Comparison of ENCODE assay signal across 11 cellular contexts in the genomic region with DNA sequence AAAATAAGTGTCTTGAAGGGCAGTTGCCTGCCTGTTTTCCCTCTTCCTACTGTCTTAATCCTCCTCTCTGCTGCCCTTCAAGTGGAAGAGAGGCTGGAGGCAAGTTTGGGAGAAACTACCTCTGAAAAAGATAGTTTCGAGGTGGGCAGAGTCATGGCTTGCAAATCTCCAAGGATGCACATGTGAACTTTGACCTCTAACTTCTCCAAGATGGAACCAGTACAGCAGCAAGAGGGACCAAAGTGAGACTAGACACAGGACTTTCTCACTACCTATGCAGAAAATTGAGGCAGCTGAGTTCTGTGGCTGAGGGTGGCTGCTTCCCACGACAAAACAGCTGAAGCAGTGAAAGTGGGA. TPM values are rescaled to one million over a fixed set of nuclear protein-coding genes. Genes with fewer than 3 reads are reported as not detected.
DNase-seq lines count a peak whose midpoint lies in the region; ATAC-seq and TF ChIP-seq lines count a peak whose summit lies in the region.
"Had no signal": no experiment of that assay in that cellular context is flagged by ENCODE, and none has a peak within 500 bp of the region (broad histone marks: within the 10 kb centered on the region; RNA-seq: fewer than 3 reads in every experiment).

No MANE protein-coding gene starts in this region.

- POLR2A ChIA-PET in activated CD8-positive, alpha-beta T cell treated with anti-CD3 and anti-CD28 coated beads, Interleukin-2, amount 10 ng/mL, durations not matched to agents 7 days and 5 days (lab: Charles Lee) = interaction anchor here (1.0 to 1.4 kb wide), 3 partner anchors 13 to 70 kb away, joined by 3 to 6 read pairs (median 4); a partner anchor contains a TSS

- H3K27ac Mint-ChIP-seq in activated naive CD4-positive, alpha-beta T cell treated with anti-CD3 and anti-CD28 coated beads for 36 hours = no peak overlapping the region
- H3K27ac Mint-ChIP-seq in activated CD8-positive, alpha-beta T cell treated with anti-CD3 and anti-CD28 coated beads, Interleukin-2, amount 10 ng/mL, durations not matched to agents 7 days and 5 days = no peak overlapping the region
- H3K27ac Mint-ChIP-seq in neural progenitor cell = no peak overlapping the region

- TF ChIP-seq CTCF in neural progenitor cell (IDR thresholded peaks at IDR 0.05) = no peak

- H3K36me3 Mint-ChIP-seq in activated naive CD4-positive, alpha-beta T cell treated with anti-CD3 and anti-CD28 coated beads for 36 hours (ENCODE audit: low read depth) = no peaks in the 10 kb centered on the region
- no peaks in the 10 kb centered on the region for H3K36me3 Mint-ChIP-seq in activated CD8-positive, alpha-beta T cell treated with anti-CD3 and anti-CD28 coated beads, Interleukin-2, amount 10 ng/mL, durations not matched to agents 7 days and 5 days (ENCODE audit: low read depth)
- no peaks in the 10 kb centered on the region for H3K36me3 Mint-ChIP-seq in neural progenitor cell

- ATAC-seq in activated CD8-positive, alpha-beta T cell treated with anti-CD3 and anti-CD28 coated beads, Interleukin-2, amount 10 ng/mL, durations not matched to agents 7 days and 5 days = no peak
- ATAC-seq in HG03159 (IDR thresholded peaks at IDR 0.05; ENCODE audit: unreplicated experiment) (no peak), esophagus mucosa (no peak)

- no peak overlapping the region for H3K4me2 ChIP-seq in neural progenitor cell

- H3K9ac ChIP-seq in neural progenitor cell = no peak overlapping the region

- H2AFZ ChIP-seq in neural progenitor cell (replicated peaks) = no peak overlapping the region

- intact Hi-C loops in activated naive CD4-positive, alpha-beta T cell treated with anti-CD3 and anti-CD28 coated beads for 36 hours (cut with micrococcal nuclease) = loop anchor here (1.0 to 5.0 kb wide), 8 partner anchors 27 to 345 kb away; a partner anchor contains a TSS

- CTCF ChIA-PET in activated naive CD4-positive, alpha-beta T cell treated with anti-CD3 and anti-CD28 coated beads for 36 hours (lab: Charles Lee) = interaction anchor here (0.6 to 2.7 kb wide), 18 partner anchors 9 to 233 kb away, joined by 3 to 13 read pairs (median 4); a partner anchor contains a TSS
- CTCF ChIA-PET in activated CD8-positive, alpha-beta T cell treated with anti-CD3 and anti-CD28 coated beads, Interleukin-2, amount 10 ng/mL, durations not matched to agents 7 days and 5 days (lab: Charles Lee) = interaction anchor here (0.7 to 7.2 kb wide), 26 partner anchors 14 to 250 kb away, joined by 3 to 72 read pairs (median 6); a partner anchor contains a TSS

- H3F3A ChIP-seq in neural progenitor cell (ENCODE audit: low read depth) = peaks cover 36% of the 10 kb centered on the region

- H3K9me3 ChIP-seq in neural progenitor cell (ENCODE audit: low read depth) = no peaks in the 10 kb centered on the region

- H3K36me3 ChIP-seq in neural progenitor cell = no peaks in the 10 kb centered on the region

- H3K4me3 Mint-ChIP-seq in activated naive CD4-positive, alpha-beta T cell treated with anti-CD3 and anti-CD28 coated beads for 36 hours = peak overlapping the region; percentile 53
- H3K4me3 Mint-ChIP-seq in activated CD8-positive, alpha-beta T cell treated with anti-CD3 and anti-CD28 coated beads, Interleukin-2, amount 10 ng/mL, durations not matched to agents 7 days and 5 days = peak overlapping the region; percentile 46
- peak overlapping the region; percentile 55 for H3K4me3 Mint-ChIP-seq in neural progenitor cell

- DNase-seq in activated naive CD4-positive, alpha-beta T cell treated with anti-CD3 and anti-CD28 coated beads for 36 hours = no peak
- DNase-seq in activated naive CD4-positive, alpha-beta T cell treated with anti-CD3 and anti-CD28 coated beads, Interleukin-2, amount 50 U/mL, for 16 hours = no peak
- no peak for DNase-seq in activated CD8-positive, alpha-beta T cell treated with anti-CD3 and anti-CD28 coated beads, Interleukin-2, amount 10 ng/mL, durations not matched to agents 7 days and 5 days
- DNase-seq in neural progenitor cell (ENCODE audit: low spot score) = no peak

- H4K20me1 ChIP-seq in neural progenitor cell (ENCODE audit: low read depth) = peaks cover 34% of the 10 kb centered on the region

- H3K4me3 ChIP-seq in neural progenitor cell = no peak overlapping the region

- H3K4me1 Mint-ChIP-seq in activated naive CD4-positive, alpha-beta T cell treated with anti-CD3 and anti-CD28 coated beads for 36 hours (ENCODE audit: low read depth) = peaks cover 48% of the 10 kb centered on the region
- peaks cover 52% of the 10 kb centered on the region for H3K4me1 Mint-ChIP-seq in activated CD8-positive, alpha-beta T cell treated with anti-CD3 and anti-CD28 coated beads, Interleukin-2, amount 10 ng/mL, durations not matched to agents 7 days and 5 days (ENCODE audit: low read depth)
- H3K4me1 Mint-ChIP-seq in neural progenitor cell = peaks cover 31% of the 10 kb centered on the region

- H3K27me3 ChIP-seq in neural progenitor cell = peaks cover 84% of the 10 kb centered on the region

- peaks cover 22% of the 10 kb centered on the region for H3K27me3 Mint-ChIP-seq in activated naive CD4-positive, alpha-beta T cell treated with anti-CD3 and anti-CD28 coated beads for 36 hours (ENCODE audit: low read depth)
- peaks cover 30% of the 10 kb centered on the region for H3K27me3 Mint-ChIP-seq in activated CD8-positive, alpha-beta T cell treated with anti-CD3 and anti-CD28 coated beads, Interleukin-2, amount 10 ng/mL, durations not matched to agents 7 days and 5 days (ENCODE audit: low read depth)
- H3K27me3 Mint-ChIP-seq in neural progenitor cell (ENCODE audit: insufficient read depth, low read depth) = peaks cover 48% of the 10 kb centered on the region

- H3K9me3 Mint-ChIP-seq in activated naive CD4-positive, alpha-beta T cell treated with anti-CD3 and anti-CD28 coated beads for 36 hours = no peaks in the 10 kb centered on the region
- H3K9me3 Mint-ChIP-seq in activated CD8-positive, alpha-beta T cell treated with anti-CD3 and anti-CD28 coated beads, Interleukin-2, amount 10 ng/mL, durations not matched to agents 7 days and 5 days (ENCODE audit: insufficient read depth) = no peaks in the 10 kb centered on the region
- no peaks in the 10 kb centered on the region for H3K9me3 Mint-ChIP-seq in neural progenitor cell
- H3K9me3 Mint-ChIP-seq: dendritic cell treated with granulocyte-macrophage colony-stimulating factor and Interleukin-4, amounts not matched to agents 40 ng/mL and 50 ng/mL, for 4 days had no signal

- H3K27ac ChIP-seq in neural progenitor cell = no peak overlapping the region

- H3K4me1 ChIP-seq in neural progenitor cell = peaks cover 30% of the 10 kb centered on the region

- H3K79me2 ChIP-seq in neural progenitor cell (ENCODE audit: low read depth) = no peaks in the 10 kb centered on the region

RNA-seq across cellular contexts. Expression of a gene that starts 0.9 kb away (rescaled TPM):
- under 1 TPM; 0.24 to 0.35 TPM for total RNA-seq in activated naive CD4-positive, alpha-beta T cell treated with anti-CD3 and anti-CD28 coated beads for 36 hours
- under 1 TPM; 0.05 to 0.13 TPM for total RNA-seq in activated CD8-positive, alpha-beta T cell treated with anti-CD3 and anti-CD28 coated beads, Interleukin-2, amount 10 ng/mL, durations not matched to agents 7 days and 5 days
- total RNA-seq in neural progenitor cell (ENCODE audit: low replicate concordance) (not detected in 2 replicates), esophagus mucosa (not detected)
- total RNA-seq: fibroblast of lung, liver, M059J had no signal

RNA-seq across cellular contexts. Expression of a gene that starts 3.4 kb away (rescaled TPM):
- total RNA-seq in activated naive CD4-positive, alpha-beta T cell treated with anti-CD3 and anti-CD28 coated beads for 36 hours = not detected
- total RNA-seq in activated CD8-positive, alpha-beta T cell treated with anti-CD3 and anti-CD28 coated beads, Interleukin-2, amount 10 ng/mL, durations not matched to agents 7 days and 5 days = not detected
- not detected in 2 replicates for total RNA-seq in neural progenitor cell (ENCODE audit: low replicate concordance)
- not detected for total RNA-seq in esophagus mucosa
- total RNA-seq: aorta, fibroblast of lung, liver, M059J had no signal

RNA-seq across cellular contexts. Expression of a gene that starts 12.5 kb away (rescaled TPM):
- total RNA-seq in activated naive CD4-positive, alpha-beta T cell treated with anti-CD3 and anti-CD28 coated beads for 36 hours = 1 to 10 TPM; 9.0 to 9.7 TPM
- total RNA-seq in activated CD8-positive, alpha-beta T cell treated with anti-CD3 and anti-CD28 coated beads, Interleukin-2, amount 10 ng/mL, durations not matched to agents 7 days and 5 days = 10 to 100 TPM; 16.6 to 17.2 TPM
- 6.8 and 7.7 TPM in 2 replicates for total RNA-seq in neural progenitor cell (ENCODE audit: low replicate concordance)
- total RNA-seq in esophagus mucosa = 9.0 TPM

RNA-seq across cellular contexts. Expression of a gene that starts 27.0 kb away (rescaled TPM):
- total RNA-seq in activated naive CD4-positive, alpha-beta T cell treated with anti-CD3 and anti-CD28 coated beads for 36 hours = 10 to 100 TPM; 32.5 to 36.6 TPM
- 100 to 1,000 TPM; 102 to 107 TPM for total RNA-seq in activated CD8-positive, alpha-beta T cell treated with anti-CD3 and anti-CD28 coated beads, Interleukin-2, amount 10 ng/mL, durations not matched to agents 7 days and 5 days
- 33.5 and 48.9 TPM in 2 replicates for total RNA-seq in neural progenitor cell (ENCODE audit: low replicate concordance)
- total RNA-seq in esophagus mucosa = 63.8 TPM

RNA-seq across cellular contexts. Expression of a gene that starts 59.2 kb away (rescaled TPM):
- not detected for total RNA-seq in activated naive CD4-positive, alpha-beta T cell treated with anti-CD3 and anti-CD28 coated beads for 36 hours
- under 1 TPM; 0.16 to 0.29 TPM for total RNA-seq in activated CD8-positive, alpha-beta T cell treated with anti-CD3 and anti-CD28 coated beads, Interleukin-2, amount 10 ng/mL, durations not matched to agents 7 days and 5 days
- 0.12 and 0.65 TPM in 2 replicates for total RNA-seq in neural progenitor cell (ENCODE audit: low replicate concordance)
- total RNA-seq in esophagus mucosa = not detected
- total RNA-seq: aorta, fibroblast of lung, M059J had no signal
